Comparison of ENCODE assay signal across 8 cellular contexts in genomic region chrX:131841496-131842410, GRCh38.
DNase-seq lines count a peak whose midpoint lies in the region; ATAC-seq, FAIRE-seq and TF ChIP-seq lines count a peak whose summit lies in the region.

No MANE protein-coding gene starts in this region.

- peak; percentile 73 for TF ChIP-seq RAD21 in IMR-90 (IDR thresholded peaks at IDR 0.05; ENCODE audit: low read length)

- 0% methylated on average over 3 of the region's 31 CpGs; no CpG with 5 or more reads in 1 of the 2 experiments for WGBS in IMR-90 (ENCODE audit: extremely low coverage in 2 of 2, insufficient read length in 1 of 2), 2 experiments

- peaks cover 8% of the 10 kb centered on the region for H3K27me3 ChIP-seq in IMR-90 (ENCODE audit: control insufficient read depth, insufficient read depth, low read length)
- H3K27me3 ChIP-seq in thoracic aorta (replicated peaks; ENCODE audit: insufficient read depth), result no peaks in the 10 kb centered on the region

- H2AK5ac ChIP-seq in IMR-90 (ENCODE audit: low read depth, low read length), result no peak overlapping the region

- CTCF ChIA-PET in IMR-90 (lab: Yijun Ruan, JAX), result interaction anchor here (0.6 to 1.0 kb wide), 3 partner anchors 379 to 790 kb away, joined by 3 to 4 read pairs (median 3); no protein-coding TSS in a partner anchor

- H3K9me3 ChIP-seq in IMR-90 (ENCODE audit: control insufficient read depth, insufficient read depth, low read length), result no peaks in the 10 kb centered on the region
- H3K9me3 ChIP-seq in kidney (ENCODE audit: control insufficient read depth in 1 of 2, low read length in 2 of 2), result no peaks in the 10 kb centered on the region
- H3K9me3 ChIP-seq in thoracic aorta, result no peaks in the 10 kb centered on the region

- intact Hi-C loops in IMR-90 (cut with micrococcal nuclease) (loop anchor here (1.0 to 5.0 kb wide), 4 partner anchors 229 to 790 kb away; partner anchors contain the start of gene RAP2C), kidney (cut with DNase I) (no loop called here)

- dilution Hi-C loops in IMR-90 (cut with HindIII; ENCODE audit: low sequenced_read_pairs, unreplicated experiment), result no loop called here

- no peak overlapping the region for H3K23ac ChIP-seq in IMR-90 (ENCODE audit: low read depth, low read length)

- no peak for FAIRE-seq in kidney (lab: Jason Lieb, UNC)

- in situ Hi-C loops in IMR-90 (cut with MboI; ENCODE audit: low sequenced_read_pairs) (loop anchor here (25.0 kb wide), 1 partner anchor 796 kb away; no protein-coding TSS in a partner anchor), T47D (cut with HindIII; ENCODE audit: low pct_unique_long_range_greater_than_20kb, low sequenced_read_pairs) (no loop called here)

- no peak overlapping the region for H3K56ac ChIP-seq in IMR-90 (ENCODE audit: extremely low read depth, insufficient read depth, low read length)

- no peak overlapping the region for H4K91ac ChIP-seq in IMR-90 (ENCODE audit: insufficient read depth, low read depth, low read length)

- H4K8ac ChIP-seq in IMR-90 (ENCODE audit: low read depth in 2 of 2, low read length in 2 of 2), result no peak overlapping the region

- H2AFZ ChIP-seq in IMR-90 (replicated peaks; ENCODE audit: low read length, poor library complexity), result peak overlapping the region; percentile 18

- peak overlapping the region; percentile 9 for H2AK9ac ChIP-seq in IMR-90 (replicated peaks; ENCODE audit: low read depth, low read length, poor library complexity)

- H4K20me1 ChIP-seq in IMR-90 (ENCODE audit: insufficient read depth, low read length), result no peaks in the 10 kb centered on the region

- H3K36me3 ChIP-seq in IMR-90 (ENCODE audit: control insufficient read depth, insufficient read depth, low read length), result no peaks in the 10 kb centered on the region
- no peaks in the 10 kb centered on the region for H3K36me3 ChIP-seq in kidney (ENCODE audit: control insufficient read depth in 1 of 2, insufficient read depth in 2 of 2, low read length in 2 of 2)
- H3K36me3 ChIP-seq in thoracic aorta, result no peaks in the 10 kb centered on the region

- DNase-seq in NCI-H748 (lab: John Stamatoyannopoulos, UW; ENCODE audit: unreplicated experiment) (peak; percentile 79), NCI-H748 treated with DMSO at 0.1 percent for 48 hours (lab: John Stamatoyannopoulos, UW) (no peak), IMR-90 (peak; percentile 38), RPMI8226 (peak; percentile 58), T47D (ENCODE audit: low read depth in 1 of 2, low spot score in 1 of 2) (peak; percentile 7 to 83), kidney (no peak), thoracic aorta (ENCODE audit: low spot score) (no peak)

- no peaks in the 10 kb centered on the region for H3K4me1 ChIP-seq in IMR-90 (ENCODE audit: control insufficient read depth, insufficient read depth, low read length)
- no peaks in the 10 kb centered on the region for H3K4me1 ChIP-seq in kidney (ENCODE audit: control insufficient read depth in 1 of 2, insufficient read depth in 1 of 2, low read depth in 1 of 2, low read length in 2 of 2)
- no peaks in the 10 kb centered on the region for H3K4me1 ChIP-seq in thoracic aorta (ENCODE audit: control insufficient read depth in 1 of 2, low read depth in 2 of 2)

- TF ChIP-seq POLR2A in IMR-90 (IDR thresholded peaks at IDR 0.05; ENCODE audit: low read depth, low read length), result no peak

- no peaks in the 10 kb centered on the region for H3K79me1 ChIP-seq in IMR-90 (ENCODE audit: low read depth in 1 of 2, low read length in 2 of 2)

- H2BK5ac ChIP-seq in IMR-90 (ENCODE audit: low read depth, low read length, poor library complexity, severe bottlenecking), result no peak overlapping the region

- no peak overlapping the region for H2BK20ac ChIP-seq in IMR-90 (ENCODE audit: low read depth, low read length)

- H3K4me2 ChIP-seq in IMR-90 (ENCODE audit: low read depth, low read length), result no peak overlapping the region

- no peak overlapping the region for H4K5ac ChIP-seq in IMR-90 (ENCODE audit: low read depth, low read length)

- no peaks in the 10 kb centered on the region for H3K9me1 ChIP-seq in IMR-90 (ENCODE audit: insufficient read depth, low read length)

- H3K9ac ChIP-seq in IMR-90 (ENCODE audit: low read depth, low read length) (no peak overlapping the region), kidney (ENCODE audit: low read length in 2 of 2) (no peak overlapping the region)

- POLR2A ChIA-PET in IMR-90 (lab: Charles Lee; ENCODE audit: unreplicated experiment), result no interaction called here

- H3K4ac ChIP-seq in IMR-90 (ENCODE audit: low read depth, low read length), result no peak overlapping the region

- H3K14ac ChIP-seq in IMR-90 (replicated peaks; ENCODE audit: low read depth, low read length), result no peak overlapping the region

- H3K4me3 ChIP-seq in IMR-90 (ENCODE audit: insufficient read depth, low read depth, low read length) (no peak overlapping the region), kidney (ENCODE audit: low read length in 2 of 2) (no peak overlapping the region), thoracic aorta (no peak overlapping the region)

- ATAC-seq in GM19463 (IDR thresholded peaks at IDR 0.05; ENCODE audit: unreplicated experiment), result peak; percentile 92
- ATAC-seq in IMR-90 (ENCODE audit: low read depth), result peak; percentile 88
- no peak for ATAC-seq in thoracic aorta (ENCODE audit: insufficient number of reproducible peaks, low FRiP score, low read depth)

- H3K27ac ChIP-seq in IMR-90 (ENCODE audit: insufficient read depth, low read length), result no peak overlapping the region
- H3K27ac ChIP-seq in kidney (ENCODE audit: low read depth in 2 of 2, low read length in 2 of 2), result no peak overlapping the region
- H3K27ac ChIP-seq in thoracic aorta, result no peak overlapping the region

- TF ChIP-seq CTCF in IMR-90 (conservative IDR thresholded peaks at IDR 0.05; ENCODE audit: low read depth, low read length) (peak; percentile 68), kidney (IDR thresholded peaks at IDR 0.05; ENCODE audit: borderline replicate concordance, extremely low read depth, insufficient read depth) (peak; percentile 73), thoracic aorta (IDR thresholded peaks at IDR 0.05) (peak; percentile 76)

- H3K18ac ChIP-seq in IMR-90 (ENCODE audit: low read depth, low read length), result no peak overlapping the region

- H2BK15ac ChIP-seq in IMR-90 (ENCODE audit: low read depth, low read length), result no peak overlapping the region

- H2BK120ac ChIP-seq in IMR-90 (ENCODE audit: low read depth, low read length), result no peak overlapping the region

- BruUV-seq in IMR-90 (replicated peaks; lab: Mats Ljungman, UMichigan), result no TSS peak

TF ChIP-seq in IMR-90, 13 proteins besides CTCF, POLR2A, EP300 and RAD21:
- TF ChIP-seq MAZ (IDR thresholded peaks at IDR 0.05; ENCODE audit: borderline replicate concordance, low read depth, low read length), result no peak
- TF ChIP-seq SMC3 (IDR thresholded peaks at IDR 0.05; ENCODE audit: low read depth, low read length), result peak; percentile 52

Comparison
In these comparisons a context has a peak if more than half of its experiments do, and no peak if none do; other contexts are left out.
1. DNase-seq: peak in NCI-H748 (single experiment), IMR-90 (single experiment), RPMI8226 (single experiment) and T47D (2 of 2); none in NCI-H748 treated with DMSO at 0.1 percent for 48 hours (single experiment), kidney (single experiment) and thoracic aorta (single experiment).
2. Peak in every context shown above with its lines, with median percentiles within 50 percentile points of each other: CTCF ChIP-seq.